In genomic region chr1:15848929-15849774, GRCh38 we compare ENCODE assay signal across 9 cellular contexts. TPM values are rescaled to one million over a fixed set of nuclear protein-coding genes. Genes with fewer than 3 reads are reported as not detected.
DNase-seq lines count a peak whose midpoint lies in the region; ATAC-seq, FAIRE-seq and TF ChIP-seq lines count a peak whose summit lies in the region.
"Had no signal": no experiment of that assay in that cellular context is flagged by ENCODE, and none has a peak within 500 bp of the region (broad histone marks: within the 10 kb centered on the region; RNA-seq: fewer than 3 reads in every experiment).

No MANE protein-coding gene starts in this region.

- no peak for ATAC-seq in central memory CD8-positive, alpha-beta T cell (replicated peaks; ENCODE audit: extremely low read depth, poor library complexity, severe bottlenecking)
- ATAC-seq in GM21367 (IDR thresholded peaks at IDR 0.05; ENCODE audit: unreplicated experiment), result no peak

- peaks cover 37% of the 10 kb centered on the region for H3K4me1 Mint-ChIP-seq in central memory CD8-positive, alpha-beta T cell

- H3K4me3 Mint-ChIP-seq in central memory CD8-positive, alpha-beta T cell, result peak overlapping the region; percentile 98

- H3K9me3 ChIP-seq in kidney (ENCODE audit: control insufficient read depth in 1 of 2, low read length in 2 of 2), result no peaks in the 10 kb centered on the region

- TF ChIP-seq CTCF in WI38 (IDR thresholded peaks at IDR 0.05; ENCODE audit: low read depth, low read length) (no peak), kidney (IDR thresholded peaks at IDR 0.05; ENCODE audit: borderline replicate concordance, extremely low read depth, insufficient read depth) (no peak)

- DNase-seq in SIG-M5 treated with dmso at 0.1 percent for 504 hours (lab: John Stamatoyannopoulos, UW; ENCODE audit: unreplicated experiment), result peak; percentile 77
- no peak for DNase-seq in SIG-M5 (lab: John Stamatoyannopoulos, UW)
- DNase-seq in NCI-H2196 treated with DMSO at 0.1 percent for 48 hours (lab: John Stamatoyannopoulos, UW; ENCODE audit: unreplicated experiment), result peak; percentile 85
- DNase-seq in central memory CD8-positive, alpha-beta T cell (ENCODE audit: low spot score in 2 of 2), result peak; percentile 41 to 43
- peak; percentile 94 for DNase-seq in kidney
- DNase-seq in stimulated activated CD4-positive, alpha-beta T cell treated with anti-CD3 and anti-CD28 coated beads, Interleukin-12 subunit alpha, Interleukin-12 subunit beta, amount 100 ng/mL, for 24 hours (ENCODE audit: low read depth in 2 of 2), result peak; percentile 53 to 66

- no peaks in the 10 kb centered on the region for H3K9me3 Mint-ChIP-seq in central memory CD8-positive, alpha-beta T cell

- peak overlapping the region; percentile 75 for H3K4me3 ChIP-seq in WI38 (ENCODE audit: low read depth, low read length)
- peak overlapping the region; percentile 96 for H3K4me3 ChIP-seq in kidney (ENCODE audit: low read length in 2 of 2)

- H3K4me1 ChIP-seq in kidney (ENCODE audit: control insufficient read depth in 1 of 2, insufficient read depth in 1 of 2, low read depth in 1 of 2, low read length in 2 of 2), result peaks cover 6 to 16% of the 10 kb centered on the region in 2 donors

- no peaks in the 10 kb centered on the region for H3K36me3 ChIP-seq in kidney (ENCODE audit: control insufficient read depth in 1 of 2, insufficient read depth in 2 of 2, low read length in 2 of 2)

- H3K27ac Mint-ChIP-seq in central memory CD8-positive, alpha-beta T cell (ENCODE audit: low read depth), result peak overlapping the region; percentile 92

- intact Hi-C loops in kidney (cut with DNase I), result no loop called here

- peaks cover 18% of the 10 kb centered on the region for H3K36me3 Mint-ChIP-seq in central memory CD8-positive, alpha-beta T cell (ENCODE audit: insufficient read depth)

- H3K27me3 Mint-ChIP-seq in central memory CD8-positive, alpha-beta T cell, result no peaks in the 10 kb centered on the region

- H3K9ac ChIP-seq in kidney (ENCODE audit: low read length in 2 of 2), result peak overlapping the region; percentile 96 to 99

- peak overlapping the region; percentile 90 to 97 for H3K27ac ChIP-seq in kidney (ENCODE audit: low read depth in 2 of 2, low read length in 2 of 2)

- no peak for FAIRE-seq in kidney (lab: Jason Lieb, UNC)
- FAIRE-seq: A204.1 had no signal

RNA-seq across cellular contexts. Expression of gene SPEN, which starts 1.6 kb away (rescaled TPM):
- total RNA-seq in kidney, result 70.7 TPM
- 9.4 TPM for polyA plus RNA-seq in kidney (ENCODE audit: insufficient read depth, low read depth, low replicate concordance)

RNA-seq across cellular contexts. Expression of gene UQCRHL, which starts 41.7 kb away (rescaled TPM):
- 0.91 TPM for total RNA-seq in kidney
- 11.8 TPM for polyA plus RNA-seq in kidney (ENCODE audit: insufficient read depth, low read depth, low replicate concordance)
